20 cellular contexts compared by ENCODE assay signal in the genomic region with DNA sequence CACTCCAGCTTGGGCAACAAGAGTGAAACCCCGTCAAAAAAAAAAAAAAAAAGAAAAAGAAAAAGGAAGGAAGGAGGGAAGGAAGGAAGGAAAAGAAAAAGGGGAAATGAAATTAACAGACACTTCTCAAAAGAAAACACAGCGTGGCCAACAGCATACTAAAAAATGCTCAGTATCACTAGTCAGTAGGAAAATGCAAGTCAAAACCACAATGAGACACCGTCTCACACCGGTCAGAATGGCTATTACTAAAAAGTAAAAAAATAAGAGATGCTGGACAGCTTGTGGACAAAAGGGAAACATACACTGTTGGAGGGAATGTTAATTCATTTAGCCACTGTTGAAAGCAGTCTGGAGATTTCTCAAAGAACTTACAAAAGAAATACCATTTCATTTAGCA.
DNase-seq lines count a peak whose midpoint lies in the region; ATAC-seq, FAIRE-seq and TF ChIP-seq lines count a peak whose summit lies in the region.
"Had no signal": no experiment of that assay in that cellular context is flagged by ENCODE, and none has a peak within 500 bp of the region (broad histone marks: within the 10 kb centered on the region; RNA-seq: fewer than 3 reads in every experiment).

No MANE protein-coding gene starts in this region.

- no peaks in the 10 kb centered on the region for H3F3A ChIP-seq in GM23338 (replicated peaks; ENCODE audit: low read depth)

- no peaks in the 10 kb centered on the region for H3K36me3 ChIP-seq in GM23338 (ENCODE audit: insufficient read depth)
- H3K36me3 ChIP-seq: MG63, Peyer's patch had no signal

- DNase-seq in GM12891 (ENCODE audit: insufficient read length, low spot score) (no peak), GM23338 (ENCODE audit: low spot score) (no peak), OCI-M1 (lab: John Stamatoyannopoulos, UW) (peak; percentile 47), glomerular visceral epithelial cell (ENCODE audit: extremely low spot score) (peak; percentile 35), HT-29 (ENCODE audit: low spot score) (no peak), A172 (ENCODE audit: low spot score) (no peak), COLO668 (lab: John Stamatoyannopoulos, UW; ENCODE audit: unreplicated experiment) (no peak)
- DNase-seq: AML-193; COR-L47; Karpas-422; MG63; NCI-H1694 treated with DMSO at 0.1 percent for 48 hours; NK-92 treated with Interleukin-12 subunit alpha and Interleukin-12 subunit beta, amount 100 ng/mL, for 24 hours; Peyer's patch; Right ventricle myocardium superior; SK-N-SH; T-cell; T-helper 9 cell had no signal

- no peak for TF ChIP-seq POLR2A in GM12891 (IDR thresholded peaks at IDR 0.05; ENCODE audit: low read depth, low read length)

- H2AFZ ChIP-seq in GM23338: peak overlapping the region; percentile 64; the same call in 1 of the 2 replicates

- no peak overlapping the region for H3K27ac ChIP-seq in GM23338 (ENCODE audit: low read depth)
- H3K27ac ChIP-seq: Peyer's patch had no signal

- no peaks in the 10 kb centered on the region for H4K20me1 ChIP-seq in GM23338 (replicated peaks; ENCODE audit: insufficient read depth)

- H3K27ac Mint-ChIP-seq in GM23338: no peak overlapping the region
- H3K27ac Mint-ChIP-seq: T-cell had no signal

- H3K27me3 Mint-ChIP-seq in GM23338 (ENCODE audit: insufficient read depth, low read depth, poor library complexity): peaks cover 1% of the 10 kb centered on the region
- H3K27me3 Mint-ChIP-seq: T-cell had no signal

- no peak for FAIRE-seq in GM12891 (lab: Jason Lieb, UNC)
- FAIRE-seq: G401.6, H54 had no signal

- no peak for ATAC-seq in GM23338
- ATAC-seq: T-cell had no signal

- no peaks in the 10 kb centered on the region for H3K36me3 Mint-ChIP-seq in GM23338 (ENCODE audit: low read depth)
- H3K36me3 Mint-ChIP-seq: T-cell had no signal

- no peaks in the 10 kb centered on the region for H3K79me2 ChIP-seq in GM23338 (replicated peaks; ENCODE audit: insufficient read depth)

- no peak overlapping the region for H3K4me2 ChIP-seq in GM23338
- H3K4me2 ChIP-seq: SK-N-SH had no signal

- no peaks in the 10 kb centered on the region for H3K4me1 ChIP-seq in GM23338 (ENCODE audit: insufficient read depth)
- H3K4me1 ChIP-seq: Peyer's patch had no signal

- H3K4me3 ChIP-seq in GM23338: no peak overlapping the region
- H3K4me3 ChIP-seq: MG63, Peyer's patch had no signal

- H3K9me2 ChIP-seq in GM23338 (ENCODE audit: insufficient read depth): no peaks in the 10 kb centered on the region
- H3K9me2 ChIP-seq: SK-N-SH had no signal

- H3K9me3 Mint-ChIP-seq in GM23338: no peaks in the 10 kb centered on the region

- no peaks in the 10 kb centered on the region for H3K27me3 ChIP-seq in GM23338 (ENCODE audit: insufficient read depth)
- H3K27me3 ChIP-seq: MG63, Peyer's patch had no signal

- H3K4me3 Mint-ChIP-seq in GM23338: no peak overlapping the region
- H3K4me3 Mint-ChIP-seq: T-cell had no signal

- H3K4me1 Mint-ChIP-seq in GM23338: no peaks in the 10 kb centered on the region
- H3K4me1 Mint-ChIP-seq: T-cell had no signal

- TF ChIP-seq CTCF in GM23338 (conservative IDR thresholded peaks at IDR 0.05; ENCODE audit: low read depth in 2 of 2): no peak

TF ChIP-seq in GM12891, 5 proteins besides CTCF, POLR2A, EP300 and RAD21:
- peak; percentile 47 for TF ChIP-seq SPI1 (IDR thresholded peaks at IDR 0.05; ENCODE audit: low read depth, low read length)
- TF ChIP-seq TAF1 (IDR thresholded peaks at IDR 0.05; ENCODE audit: low read depth, low read length): no peak

TF ChIP-seq in GM23338, 12 proteins besides CTCF, POLR2A, EP300 and RAD21:
- TF ChIP-seq EZH2 (IDR thresholded peaks at IDR 0.05; ENCODE audit: low read depth, unreplicated experiment): no peak
- TF ChIP-seq, protein P1, sequence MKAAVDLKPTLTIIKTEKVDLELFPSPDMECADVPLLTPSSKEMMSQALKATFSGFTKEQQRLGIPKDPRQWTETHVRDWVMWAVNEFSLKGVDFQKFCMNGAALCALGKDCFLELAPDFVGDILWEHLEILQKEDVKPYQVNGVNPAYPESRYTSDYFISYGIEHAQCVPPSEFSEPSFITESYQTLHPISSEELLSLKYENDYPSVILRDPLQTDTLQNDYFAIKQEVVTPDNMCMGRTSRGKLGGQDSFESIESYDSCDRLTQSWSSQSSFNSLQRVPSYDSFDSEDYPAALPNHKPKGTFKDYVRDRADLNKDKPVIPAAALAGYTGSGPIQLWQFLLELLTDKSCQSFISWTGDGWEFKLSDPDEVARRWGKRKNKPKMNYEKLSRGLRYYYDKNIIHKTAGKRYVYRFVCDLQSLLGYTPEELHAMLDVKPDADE (IDR thresholded peaks at IDR 0.05): no peak

Comparison
In these comparisons a context has a peak if more than half of its experiments do, and no peak if none do; other contexts are left out.
1. DNase-seq: peak in OCI-M1 (single experiment) and glomerular visceral epithelial cell (single experiment); none in GM12891 (single experiment), GM23338 (single experiment), HT-29 (single experiment), A172 (single experiment) and COLO668 (single experiment).